ENCODE assay signal across 27 cellular contexts in genomic region chr10:116747325-116747724, GRCh38. TPM values are rescaled to one million over a fixed set of nuclear protein-coding genes. Genes with fewer than 3 reads are reported as not detected.
"Had no signal": no experiment of that assay in that cellular context is flagged by ENCODE, and none has a peak within 500 bp of the region (broad histone marks: within the 10 kb centered on the region; RNA-seq: fewer than 3 reads in every experiment).

No MANE protein-coding gene starts in this region.

- H3K27me3 ChIP-seq: ascending aorta, MG63, SJCRH30 had no signal

- H3K4me2 ChIP-seq: PC-9 had no signal

- H3K36me3 ChIP-seq: ascending aorta, cardiac muscle cell, MG63, SJCRH30 had no signal

- H2AFZ ChIP-seq: PC-9 had no signal

- H3K27ac ChIP-seq: ascending aorta, cardiac muscle cell, PC-9, SJCRH30, SK-N-MC had no signal

- FAIRE-seq: TTC549 had no signal

- H3K4me3 ChIP-seq: ascending aorta, cardiac muscle cell, MG63, PC-9, SJCRH30, SK-N-MC had no signal

- H3K4me1 ChIP-seq: SJCRH30 had no signal

- DNase-seq: activated CD4-positive, alpha-beta T cell treated with anti-CD3 and anti-CD28 coated beads, Interleukin-2, amount 10 ng/mL, durations not matched to agents 24 days and 14 days; activated CD4-positive, alpha-beta T cell treated with anti-CD3 and anti-CD28 coated beads, Interleukin-2, amount 50 U/mL, for 48 hours; activated CD8-positive, alpha-beta T cell treated with anti-CD3 and anti-CD28 coated beads, Interleukin-2, amount 10 ng/mL, durations not matched to agents 7 days and 5 days; activated gamma-delta T cell; activated naive CD4-positive, alpha-beta T cell treated with Interleukin-2 at 50 U/mL for 16 hours; activated naive CD8-positive, alpha-beta T cell treated with anti-CD3 and anti-CD28 coated beads, Interleukin-2, amount 10 ng/mL, durations not matched to agents 7 days and 5 days; activated T-cell treated with anti-CD3 and anti-CD28 coated beads, Interleukin-2, amount 50 U/mL, for 24 hours; amygdala; Kasumi-1; MV-4-11; NCI-H1092; NCI-H146; NCI-H187; NCI-H2029 treated with DMSO at 0.1 percent for 48 hours; NCI-H2107; NCI-H2171; NCI-H510A; NCI-H526; NCI-H748 treated with DMSO at 0.1 percent for 48 hours; SHP77; SJCRH30 had no signal

- ATAC-seq: activated CD8-positive, alpha-beta T cell treated with anti-CD3 and anti-CD28 coated beads, Interleukin-2, amount 10 ng/mL, durations not matched to agents 7 days and 5 days had no signal

- H3K9me3 ChIP-seq: ascending aorta, MG63, SJCRH30 had no signal

RNA-seq across cellular contexts. Expression of gene HSPA12A, which starts 5.0 kb away (rescaled TPM):
- total RNA-seq: activated CD4-positive, alpha-beta T cell treated with anti-CD3 and anti-CD28 coated beads, Interleukin-2, amount 10 ng/mL, durations not matched to agents 24 days and 14 days; activated CD8-positive, alpha-beta T cell treated with anti-CD3 and anti-CD28 coated beads, Interleukin-2, amount 10 ng/mL, durations not matched to agents 7 days and 5 days had no signal
